9 cellular contexts compared by ENCODE assay signal in the genomic region with DNA sequence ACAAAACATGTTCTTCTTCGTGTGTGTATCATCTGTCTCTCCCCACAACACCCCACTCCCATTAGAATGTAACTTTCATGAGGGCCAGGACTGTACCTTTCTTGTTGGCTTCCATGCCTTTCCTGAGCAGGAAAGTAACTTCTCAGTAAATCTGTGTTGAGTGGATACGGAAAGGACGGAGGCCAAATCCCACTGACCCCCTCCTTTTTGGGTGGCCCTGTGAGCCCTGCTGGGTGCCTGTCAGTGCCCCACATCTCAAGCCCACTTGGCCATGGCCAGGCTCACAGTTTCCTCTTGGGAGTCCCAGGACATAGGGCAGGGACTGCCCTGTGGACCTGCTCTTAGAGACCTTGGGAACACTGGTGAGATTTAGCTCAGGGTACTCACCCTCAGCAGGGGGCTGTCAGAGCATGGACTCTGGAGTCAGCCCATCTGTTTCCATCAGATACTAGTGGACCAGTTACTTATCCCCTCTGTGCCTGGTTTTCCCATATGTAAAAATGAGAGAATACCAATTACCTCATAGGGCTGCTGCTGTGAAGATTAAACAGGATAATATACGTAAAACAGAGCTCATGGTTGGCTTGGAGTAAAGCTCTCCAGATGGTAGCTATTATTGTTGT. TPM values are rescaled to one million over a fixed set of nuclear protein-coding genes. Genes with fewer than 3 reads are reported as not detected.
DNase-seq lines count a peak whose midpoint lies in the region; ATAC-seq, FAIRE-seq and TF ChIP-seq lines count a peak whose summit lies in the region.
"Had no signal": no experiment of that assay in that cellular context is flagged by ENCODE, and none has a peak within 500 bp of the region (broad histone marks: within the 10 kb centered on the region; RNA-seq: fewer than 3 reads in every experiment).

No MANE protein-coding gene starts in this region.

- peaks cover 28% of the 10 kb centered on the region for H3K4me1 Mint-ChIP-seq in MCF 10A (ENCODE audit: insufficient read depth, unreplicated experiment)
- peaks cover 20% of the 10 kb centered on the region for H3K4me1 Mint-ChIP-seq in activated CD8-positive, alpha-beta T cell treated with anti-CD3 and anti-CD28 coated beads, Interleukin-2, amount 10 ng/mL, durations not matched to agents 7 days and 5 days (ENCODE audit: low read depth)

- intact Hi-C loops in MCF 10A (cut with micrococcal nuclease) (loop anchor here (5.0 to 10.0 kb wide), 2 partner anchors 93 to 114 kb away; no protein-coding TSS in a partner anchor), breast epithelium (cut with DNase I; ENCODE audit: low total_unique reads) (no loop called here), kidney (cut with DNase I) (loop anchor here (10.0 kb wide), 1 partner anchor 93 kb away; no protein-coding TSS in a partner anchor)

- no peak overlapping the region for H3K9ac ChIP-seq in kidney (ENCODE audit: low read length in 2 of 2)

- H3K9me3 Mint-ChIP-seq in MCF 10A (ENCODE audit: unreplicated experiment) = no peaks in the 10 kb centered on the region
- H3K9me3 Mint-ChIP-seq in activated CD8-positive, alpha-beta T cell treated with anti-CD3 and anti-CD28 coated beads, Interleukin-2, amount 10 ng/mL, durations not matched to agents 7 days and 5 days (ENCODE audit: insufficient read depth) = no peaks in the 10 kb centered on the region

- H3K36me3 ChIP-seq in breast epithelium (no peaks in the 10 kb centered on the region), kidney (ENCODE audit: control insufficient read depth in 1 of 2, insufficient read depth in 2 of 2, low read length in 2 of 2) (no peaks in the 10 kb centered on the region), tibial nerve (no peaks in the 10 kb centered on the region)

- TF ChIP-seq POLR2A in breast epithelium (IDR thresholded peaks at IDR 0.05) = no peak
- no peak for TF ChIP-seq POLR2A in tibial nerve (IDR thresholded peaks at IDR 0.05)

- H3K27ac Mint-ChIP-seq in MCF 10A (ENCODE audit: low read depth, unreplicated experiment) = no peak overlapping the region
- H3K27ac Mint-ChIP-seq in activated CD8-positive, alpha-beta T cell treated with anti-CD3 and anti-CD28 coated beads, Interleukin-2, amount 10 ng/mL, durations not matched to agents 7 days and 5 days = peak overlapping the region; percentile 32

- H3K4me1 ChIP-seq in breast epithelium = peaks cover 4 to 7% of the 10 kb centered on the region in 2 donors
- H3K4me1 ChIP-seq in kidney (ENCODE audit: control insufficient read depth in 1 of 2, insufficient read depth in 1 of 2, low read depth in 1 of 2, low read length in 2 of 2) = peaks cover 0 to 10% of the 10 kb centered on the region in 2 donors
- peaks cover 0 to 42% (median 5%) of the 10 kb centered on the region in 4 donors for H3K4me1 ChIP-seq in tibial nerve

- ATAC-seq in activated CD8-positive, alpha-beta T cell treated with anti-CD3 and anti-CD28 coated beads, Interleukin-2, amount 10 ng/mL, durations not matched to agents 7 days and 5 days = no peak

- BruUV-seq in MCF 10A (replicated peaks; lab: Mats Ljungman, UMichigan) = no TSS peak

- POLR2A ChIA-PET in MCF 10A (lab: Yijun Ruan, JAX) = interaction anchor here (0.7 to 1.9 kb wide), 3 partner anchors 9 to 60 kb away, joined by 3 to 8 read pairs (median 3); partner anchors contain the start of gene ALKBH3
- POLR2A ChIA-PET in activated CD8-positive, alpha-beta T cell treated with anti-CD3 and anti-CD28 coated beads, Interleukin-2, amount 10 ng/mL, durations not matched to agents 7 days and 5 days (lab: Charles Lee) = interaction anchor here (0.9 kb wide), 1 partner anchor 11 kb away, joined by 3 read pairs; no protein-coding TSS in a partner anchor

- H3K4me3 Mint-ChIP-seq in MCF 10A (ENCODE audit: unreplicated experiment) = peak overlapping the region; percentile 54
- peak overlapping the region; percentile 76 for H3K4me3 Mint-ChIP-seq in activated CD8-positive, alpha-beta T cell treated with anti-CD3 and anti-CD28 coated beads, Interleukin-2, amount 10 ng/mL, durations not matched to agents 7 days and 5 days

- CTCF ChIA-PET in MCF 10A (lab: Yijun Ruan, JAX) = interaction anchor here (0.7 to 2.1 kb wide), 6 partner anchors 18 to 108 kb away, joined by 3 to 10 read pairs (median 4); no protein-coding TSS in a partner anchor
- CTCF ChIA-PET in activated CD8-positive, alpha-beta T cell treated with anti-CD3 and anti-CD28 coated beads, Interleukin-2, amount 10 ng/mL, durations not matched to agents 7 days and 5 days (lab: Charles Lee) = interaction anchor here (1.3 to 2.9 kb wide), 4 partner anchors 9 to 127 kb away, joined by 3 to 15 read pairs (median 5); partner anchors contain the start of gene ALKBH3

- no peak for TF ChIP-seq EP300 in tibial nerve (IDR thresholded peaks at IDR 0.05)

- H3K27ac ChIP-seq in breast epithelium = peak overlapping the region in 1 of 2 donors; percentile 91
- peak overlapping the region; percentile 9 to 68 for H3K27ac ChIP-seq in kidney (ENCODE audit: low read depth in 2 of 2, low read length in 2 of 2)
- peak overlapping the region in 3 of 4 donors; percentile 77 to 92 (median 90) for H3K27ac ChIP-seq in tibial nerve
- H3K27ac ChIP-seq: epithelial cell of prostate had no signal

- H3K27me3 ChIP-seq in breast epithelium (peaks cover 4 to 44% of the 10 kb centered on the region in 2 donors), tibial nerve (peaks cover 0 to 12% of the 10 kb centered on the region in 2 donors)

- H3K4me3 ChIP-seq in breast epithelium (peak overlapping the region in 1 of 3 donors; percentile 84), kidney (ENCODE audit: low read length in 2 of 2) (peak overlapping the region in 1 of 2 donors; percentile 37), tibial nerve (peak overlapping the region in 2 of 4 donors; percentile 39 to 71)

- H3K9me3 ChIP-seq in breast epithelium = no peaks in the 10 kb centered on the region
- H3K9me3 ChIP-seq in kidney (ENCODE audit: control insufficient read depth in 1 of 2, low read length in 2 of 2) = no peaks in the 10 kb centered on the region
- no peaks in the 10 kb centered on the region for H3K9me3 ChIP-seq in tibial nerve

- H3K36me3 Mint-ChIP-seq in MCF 10A (ENCODE audit: insufficient read depth, unreplicated experiment) = no peaks in the 10 kb centered on the region
- peaks cover 5% of the 10 kb centered on the region for H3K36me3 Mint-ChIP-seq in activated CD8-positive, alpha-beta T cell treated with anti-CD3 and anti-CD28 coated beads, Interleukin-2, amount 10 ng/mL, durations not matched to agents 7 days and 5 days (ENCODE audit: low read depth)

- no peak for TF ChIP-seq CTCF in MCF 10A (IDR thresholded peaks at IDR 0.05; ENCODE audit: unreplicated experiment)
- no peak for TF ChIP-seq CTCF in breast epithelium (IDR thresholded peaks at IDR 0.05)
- TF ChIP-seq CTCF in kidney (IDR thresholded peaks at IDR 0.05; ENCODE audit: borderline replicate concordance, extremely low read depth, insufficient read depth) = no peak
- TF ChIP-seq CTCF in tibial nerve (IDR thresholded peaks at IDR 0.05) = no peak

- DNase-seq in MCF 10A (ENCODE audit: unreplicated experiment) (no peak), breast epithelium (ENCODE audit: low spot score in 2 of 2) (no peak), kidney (no peak), tibial nerve (ENCODE audit: low spot score in 2 of 2) (no peak), NCI-H226 (no peak), DMS79 treated with DMSO at 0.1 percent for 48 hours (lab: John Stamatoyannopoulos, UW) (no peak)
- no peak for DNase-seq in activated CD8-positive, alpha-beta T cell treated with anti-CD3 and anti-CD28 coated beads, Interleukin-2, amount 10 ng/mL, durations not matched to agents 7 days and 5 days
- DNase-seq in NK-92 treated with Interleukin-12 subunit alpha and Interleukin-12 subunit beta, amount 100 ng/mL, for 24 hours (lab: John Stamatoyannopoulos, UW) = no peak

- no peak for FAIRE-seq in kidney (lab: Jason Lieb, UNC)

- 71 to 81% methylated on average over 4 of the region's 4 CpGs for WGBS in tibial nerve, 2 donors

- peaks cover 41% of the 10 kb centered on the region for H3K27me3 Mint-ChIP-seq in MCF 10A (ENCODE audit: insufficient read depth, unreplicated experiment)
- peaks cover 62% of the 10 kb centered on the region for H3K27me3 Mint-ChIP-seq in activated CD8-positive, alpha-beta T cell treated with anti-CD3 and anti-CD28 coated beads, Interleukin-2, amount 10 ng/mL, durations not matched to agents 7 days and 5 days (ENCODE audit: low read depth)

RNA-seq across cellular contexts. Expression of gene C11orf96, which starts 1.1 kb away (rescaled TPM):
- total RNA-seq in MCF 10A (2022) (not detected in 2 replicates), breast epithelium (10 to 100 TPM; 41.1 to 97.3 (median 46.8) TPM), kidney (153 TPM), tibial nerve (100 to 1,000 TPM; 127 to 220 (median 157) TPM)
- 1 to 10 TPM in 1 of 2 experiments, under 1 TPM in 1; 0.55 to 1.1 TPM for total RNA-seq in activated CD8-positive, alpha-beta T cell treated with anti-CD3 and anti-CD28 coated beads, Interleukin-2, amount 10 ng/mL, durations not matched to agents 7 days and 5 days
- 109 TPM for polyA plus RNA-seq in kidney (ENCODE audit: insufficient read depth, low read depth, low replicate concordance)

Comparison
In these comparisons a context has a peak if more than half of its experiments do, and no peak if none do; other contexts are left out.
1. RNA of gene C11orf96, which starts 1.1 kb away (total RNA-seq): 127 to 220 TPM in tibial nerve, 153 TPM in kidney (single experiment) and 41.1 to 97.3 TPM in breast epithelium; 0.55 to 1.1 TPM in activated CD8-positive, alpha-beta T cell treated with anti-CD3 and anti-CD28 coated beads, Interleukin-2, amount 10 ng/mL, durations not matched to agents 7 days and 5 days and not detected in MCF 10A; every median in the first group is over 10 times any median in the second.